ENCODE assay signal across 8 cellular contexts in the genomic region with DNA sequence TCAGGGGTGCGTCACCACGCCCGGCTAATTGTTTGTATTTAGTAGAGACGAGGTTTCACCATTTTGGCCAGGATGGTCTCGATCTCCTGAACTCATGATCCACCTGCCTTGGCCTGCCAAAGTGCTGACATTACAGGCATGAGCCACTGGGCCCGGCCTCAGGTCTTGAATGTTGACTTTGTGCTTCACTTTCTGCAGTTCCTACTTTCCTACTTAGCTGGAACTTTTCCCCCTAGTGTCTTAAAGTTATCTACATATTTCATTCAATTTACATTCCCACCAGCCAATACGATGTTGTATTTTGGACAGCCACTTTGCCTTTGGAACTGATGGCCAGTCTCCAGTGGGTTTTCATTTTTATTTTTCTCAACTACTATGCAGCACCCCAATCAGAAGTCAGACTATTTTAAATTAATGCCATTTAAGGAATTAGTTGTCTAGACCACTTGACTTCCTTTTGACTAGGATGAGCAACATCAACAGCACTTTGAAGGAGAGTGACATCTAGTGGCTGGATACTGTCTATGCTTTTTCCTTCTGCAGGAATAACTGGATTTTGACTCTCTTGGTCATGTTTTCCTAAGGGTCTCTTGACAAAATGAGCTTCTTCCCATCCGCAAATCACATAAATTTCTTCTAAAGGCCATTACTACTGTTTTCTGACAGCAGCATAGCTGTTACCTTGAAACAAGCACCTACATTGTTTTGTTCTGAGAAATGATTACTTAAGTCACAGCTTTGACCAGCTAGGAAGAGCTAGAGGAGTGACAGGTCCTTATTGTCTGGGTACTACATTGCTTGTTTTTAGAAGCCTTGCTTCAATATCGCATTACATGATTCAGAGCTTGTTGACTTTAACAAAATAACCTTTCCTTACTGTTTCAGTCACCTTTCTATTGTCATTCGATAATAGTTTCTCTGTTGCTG.
DNase-seq lines count a peak whose midpoint lies in the region; ATAC-seq and TF ChIP-seq lines count a peak whose summit lies in the region.

No MANE protein-coding gene starts in this region.

- no peak overlapping the region for H3K4me2 ChIP-seq in OCI-LY1 (ENCODE audit: low read length)

- WGBS in tibial nerve, 2 donors: 66 to 67% methylated on average over 10 of the region's 10 CpGs

- no peaks in the 10 kb centered on the region for H3K9me2 ChIP-seq in OCI-LY1 (ENCODE audit: low read depth, low read length)

- H3K27me3 ChIP-seq in OCI-LY1 (ENCODE audit: insufficient read depth, low read length) (no peaks in the 10 kb centered on the region), tibial nerve (no peaks in the 10 kb centered on the region)

- H4K20me1 ChIP-seq in OCI-LY1 (ENCODE audit: insufficient read depth, low read length): no peaks in the 10 kb centered on the region

- no peaks in the 10 kb centered on the region for H3K79me2 ChIP-seq in OCI-LY1 (ENCODE audit: insufficient read depth, low read length)

- no peak for ATAC-seq in HG02571 (IDR thresholded peaks at IDR 0.05; ENCODE audit: unreplicated experiment)

- TF ChIP-seq CTCF in OCI-LY1 (IDR thresholded peaks at IDR 0.05; ENCODE audit: low read length) (peak; percentile 93), cardiac fibroblast (IDR thresholded peaks at IDR 0.05; ENCODE audit: low read depth, low read length) (peak; percentile 82), tibial nerve (IDR thresholded peaks at IDR 0.05) (peak; percentile 76 to 83 (median 80))

- no peaks in the 10 kb centered on the region for H3K9me3 ChIP-seq in OCI-LY1 (ENCODE audit: low read length)
- no peaks in the 10 kb centered on the region for H3K9me3 ChIP-seq in tibial nerve

- TF ChIP-seq EP300 in tibial nerve (IDR thresholded peaks at IDR 0.05): no peak

- peak; percentile 23 for DNase-seq in DMS79 (lab: John Stamatoyannopoulos, UW)
- DNase-seq in GM19240 (ENCODE audit: insufficient read length, low spot score): peak; percentile 39
- peak; percentile 8 for DNase-seq in HPDE6-E6E7 (ENCODE audit: extremely low spot score)
- peak; percentile 83 for DNase-seq in cardiac fibroblast (ENCODE audit: low read depth in 2 of 2)
- DNase-seq in kidney tubule cell (ENCODE audit: low spot score): peak; percentile 63
- DNase-seq in tibial nerve (ENCODE audit: low spot score in 2 of 2): peak in 1 of 2 donors; percentile 27

- H3K4me1 ChIP-seq in OCI-LY1 (ENCODE audit: insufficient read depth, low read length, severe bottlenecking) (no peaks in the 10 kb centered on the region), tibial nerve (no peaks in the 10 kb centered on the region)

- no peaks in the 10 kb centered on the region for H3F3A ChIP-seq in OCI-LY1 (ENCODE audit: insufficient read depth, low read length)

- H2AFZ ChIP-seq in OCI-LY1 (ENCODE audit: low read length): no peak overlapping the region

- H3K27ac ChIP-seq in OCI-LY1 (ENCODE audit: low read depth, low read length, poor library complexity, severe bottlenecking) (no peak overlapping the region), tibial nerve (no peak overlapping the region)

- no peak for TF ChIP-seq POLR2A in tibial nerve (IDR thresholded peaks at IDR 0.05)

- H3K36me3 ChIP-seq in OCI-LY1 (ENCODE audit: insufficient read depth, low read length) (no peaks in the 10 kb centered on the region), tibial nerve (peaks cover 0 to 4% (median 0%) of the 10 kb centered on the region in 3 donors)

- H3K4me3 ChIP-seq in OCI-LY1 (ENCODE audit: low read depth, low read length, poor library complexity, severe bottlenecking) (no peak overlapping the region), cardiac fibroblast (replicated peaks in 1 of 2; ENCODE audit: low read depth in 2 of 2, low read length in 2 of 2) (no peak overlapping the region), tibial nerve (no peak overlapping the region)

- no peak overlapping the region for H3K9ac ChIP-seq in OCI-LY1 (ENCODE audit: low read length)
